ENCODE assay signal across 19 cellular contexts in the genomic region with DNA sequence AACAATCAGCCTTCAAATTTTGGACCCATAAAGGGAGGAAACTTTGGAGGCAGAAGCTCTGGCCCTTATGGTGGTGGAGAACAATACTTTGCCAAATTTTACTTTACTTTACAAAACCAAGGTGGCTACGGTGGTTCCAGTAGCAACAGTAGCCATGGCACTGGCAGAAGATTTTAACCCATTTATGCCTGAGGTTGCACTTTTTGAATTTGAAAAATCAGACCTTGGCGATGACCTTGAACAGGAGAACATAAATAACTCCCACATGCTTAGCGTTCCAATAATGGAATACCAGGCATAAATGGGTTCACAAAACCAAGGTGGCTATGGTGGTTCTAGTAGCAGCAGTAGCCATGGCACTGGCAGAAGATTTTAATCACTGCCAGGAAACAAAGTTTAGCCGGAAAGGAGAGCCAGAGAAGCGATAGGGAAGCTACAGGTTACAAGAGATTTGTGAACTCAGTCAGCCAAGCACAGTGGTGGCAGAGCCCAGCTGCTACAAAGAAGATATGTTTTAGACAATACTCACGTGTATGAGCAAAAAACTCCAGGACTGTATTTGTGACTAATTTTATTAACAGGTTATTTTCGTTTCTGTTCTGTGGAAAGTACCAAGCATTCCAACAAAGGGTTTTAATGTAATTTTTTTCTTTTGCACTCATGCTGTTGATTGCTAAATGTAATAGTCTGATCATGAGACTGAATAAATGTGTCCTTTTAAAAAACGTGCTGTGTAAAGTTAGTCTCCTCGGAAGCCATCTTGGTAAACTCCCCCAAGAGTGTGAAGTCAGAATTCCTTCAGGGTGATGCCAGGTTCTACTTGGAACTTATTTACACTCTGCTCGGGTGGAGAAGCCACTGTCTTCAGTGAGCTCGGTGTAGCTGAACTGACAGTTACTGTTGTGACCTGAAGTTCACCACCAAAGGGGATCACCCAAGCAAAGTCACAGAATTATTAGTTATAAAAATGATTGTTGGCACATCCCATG. TPM values are rescaled to one million over a fixed set of nuclear protein-coding genes. Genes with fewer than 3 reads are reported as not detected.
DNase-seq lines count a peak whose midpoint lies in the region; ATAC-seq lines count a peak whose summit lies in the region.
"Had no signal": no experiment of that assay in that cellular context is flagged by ENCODE, and none has a peak within 500 bp of the region (broad histone marks: within the 10 kb centered on the region; RNA-seq: fewer than 3 reads in every experiment).

No MANE protein-coding gene starts in this region.

- peaks cover 0 to 48% (median 41%) of the 10 kb centered on the region in 4 donors for H3K4me1 Mint-ChIP-seq in CD4-positive, alpha-beta memory T cell

- DNase-seq in CD4-positive, alpha-beta memory T cell, result no peak
- DNase-seq in hepatic stellate cell (ENCODE audit: low spot score) (no peak), OCI-M2 (lab: John Stamatoyannopoulos, UW; ENCODE audit: unreplicated experiment) (no peak), SK-N-DZ (ENCODE audit: low spot score) (no peak), DMS53 treated with DMSO at 0.1 percent for 48 hours (lab: John Stamatoyannopoulos, UW; ENCODE audit: unreplicated experiment) (no peak)
- DNase-seq: activated CD4-positive, alpha-beta T cell treated with anti-CD3 and anti-CD28 coated beads, Interleukin-2, amount 10 ng/mL, durations not matched to agents 7 days and 5 days; activated effector memory CD4-positive, alpha-beta T cell treated with anti-CD3 and anti-CD28 coated beads, Interleukin-2, amount 50 U/mL, for 16 hours; Karpas-422; left ventricle myocardium superior; NCI-H2081; NK-92 treated with Interleukin-12 subunit alpha and Interleukin-12 subunit beta, amount 100 ng/mL, for 24 hours; ovary; stimulated activated CD8-positive, alpha-beta memory T cell treated with anti-CD3 and anti-CD28 coated beads, Interleukin-4, amount 100 ng/mL, for 48 hours had no signal

- no peaks in the 10 kb centered on the region for H3K27me3 Mint-ChIP-seq in CD4-positive, alpha-beta memory T cell
- H3K27me3 Mint-ChIP-seq: activated CD4-positive, alpha-beta T cell treated with anti-CD3 and anti-CD28 coated beads, Interleukin-2, amount 10 ng/mL, durations not matched to agents 7 days and 5 days had no signal

- peak overlapping the region in 3 of 8 donors; percentile 17 to 68 (median 18) for H3K4me3 Mint-ChIP-seq in CD4-positive, alpha-beta memory T cell
- H3K4me3 Mint-ChIP-seq: activated CD4-positive, alpha-beta T cell treated with anti-CD3 and anti-CD28 coated beads, Interleukin-2, amount 10 ng/mL, durations not matched to agents 7 days and 5 days had no signal

- intact Hi-C loops in CD4-positive, alpha-beta memory T cell (cut with micrococcal nuclease), result no loop called here

- CTCF ChIA-PET in CD4-positive, alpha-beta memory T cell (lab: Charles Lee; ENCODE audit: partially characterized antibody), result interaction anchor here (1.2 to 2.8 kb wide), 2 partner anchors 22 to 45 kb away, joined by 4 to 13 read pairs; no protein-coding TSS in a partner anchor

- H3K9me3 Mint-ChIP-seq in CD4-positive, alpha-beta memory T cell, result no peaks in the 10 kb centered on the region
- H3K9me3 Mint-ChIP-seq: activated CD4-positive, alpha-beta T cell treated with anti-CD3 and anti-CD28 coated beads, Interleukin-2, amount 10 ng/mL, durations not matched to agents 7 days and 5 days had no signal

- POLR2A ChIA-PET in CD4-positive, alpha-beta memory T cell (lab: Charles Lee; ENCODE audit: partially characterized antibody), result interaction anchor here (0.7 kb wide), 1 partner anchor 414 kb away, joined by 4 read pairs; no protein-coding TSS in a partner anchor

- no peaks in the 10 kb centered on the region for H3K27me3 ChIP-seq in CD4-positive, alpha-beta memory T cell (ENCODE audit: insufficient read depth, low read length)
- H3K27me3 ChIP-seq: BLaER1 treated with 17β-estradiol and CSF1 and Interleukin-3, amounts not matched to agents 10 nM and 100 nM; hepatocyte; ovary had no signal

- H3K36me3 ChIP-seq in CD4-positive, alpha-beta memory T cell (ENCODE audit: insufficient read depth, low read length), result no peaks in the 10 kb centered on the region
- H3K36me3 ChIP-seq: ovary had no signal

- no peak overlapping the region for H3K4me3 ChIP-seq in CD4-positive, alpha-beta memory T cell (ENCODE audit: low read length in 2 of 2)
- H3K4me3 ChIP-seq: BLaER1 treated with 17β-estradiol and CSF1 and Interleukin-3, amounts not matched to agents 10 nM and 100 nM; hepatocyte; ovary had no signal

- H3K9me3 ChIP-seq in CD4-positive, alpha-beta memory T cell (ENCODE audit: control insufficient read depth in 1 of 2, low read length in 2 of 2), result no peaks in the 10 kb centered on the region
- H3K9me3 ChIP-seq: BLaER1 treated with 17β-estradiol and CSF1 and Interleukin-3, amounts not matched to agents 10 nM and 100 nM; ovary had no signal

- no peak overlapping the region for H3K27ac ChIP-seq in CD4-positive, alpha-beta memory T cell (ENCODE audit: low read depth, low read length)
- H3K27ac ChIP-seq: hepatocyte, ovary had no signal

- ATAC-seq in GM18907 (IDR thresholded peaks at IDR 0.05; ENCODE audit: unreplicated experiment), result peak; percentile 67
- ATAC-seq in HG02678 (IDR thresholded peaks at IDR 0.05; ENCODE audit: unreplicated experiment), result peak; percentile 56
- ATAC-seq in HG03558 (IDR thresholded peaks at IDR 0.05; ENCODE audit: extremely low read depth, unreplicated experiment), result peak; percentile 33
- ATAC-seq: left ventricle myocardium superior had no signal

- H3K27ac Mint-ChIP-seq in CD4-positive, alpha-beta memory T cell, result peak overlapping the region in 4 of 7 donors; percentile 11 to 53 (median 36)
- H3K27ac Mint-ChIP-seq: activated CD4-positive, alpha-beta T cell treated with anti-CD3 and anti-CD28 coated beads, Interleukin-2, amount 10 ng/mL, durations not matched to agents 7 days and 5 days had no signal

- H3K36me3 Mint-ChIP-seq in CD4-positive, alpha-beta memory T cell, result peaks cover 39 to 40% of the 10 kb centered on the region in 2 donors

- H3K4me1 ChIP-seq in CD4-positive, alpha-beta memory T cell (ENCODE audit: insufficient read depth, low read length), result peaks cover 93% of the 10 kb centered on the region

RNA-seq across cellular contexts. Expression of a gene that starts 6.7 kb away (rescaled TPM):
- 10 to 100 TPM; 37.5 to 40.3 TPM for total RNA-seq in CD4-positive, alpha-beta memory T cell
- 10 to 100 TPM; 37.3 to 70.3 TPM for polyA plus RNA-seq in CD4-positive, alpha-beta memory T cell
- polyA plus RNA-seq in SK-N-DZ (2014; cell fraction: cytosol; rRNA removed), result 32.3 and 45.6 TPM in 2 replicates
- polyA plus RNA-seq in SK-N-DZ (2014; cell fraction: nucleus; rRNA removed), result 68.8 and 83.5 TPM in 2 replicates

RNA-seq across cellular contexts. Expression of a gene that starts 27.5 kb away (rescaled TPM):
- not detected for total RNA-seq in CD4-positive, alpha-beta memory T cell
- polyA plus RNA-seq in CD4-positive, alpha-beta memory T cell, result not detected
- 0.06 TPM in 1 of 2 replicates, not detected in the other for polyA plus RNA-seq in SK-N-DZ (2014; cell fraction: cytosol; rRNA removed)
- not detected in 2 replicates for polyA plus RNA-seq in SK-N-DZ (2014; cell fraction: nucleus; rRNA removed)
- total RNA-seq: activated CD4-positive, alpha-beta T cell treated with anti-CD3 and anti-CD28 coated beads, Interleukin-2, amount 10 ng/mL, durations not matched to agents 7 days and 5 days; epithelial cell of proximal tubule; left ventricle myocardium superior had no signal

RNA-seq across cellular contexts. Expression of a gene that starts 47.1 kb away (rescaled TPM):
- 10 to 100 TPM; 33.1 to 34.7 TPM for total RNA-seq in CD4-positive, alpha-beta memory T cell
- 10 to 100 TPM; 57.2 to 85.0 TPM for polyA plus RNA-seq in CD4-positive, alpha-beta memory T cell
- 46.2 and 47.9 TPM in 2 replicates for polyA plus RNA-seq in SK-N-DZ (2014; cell fraction: cytosol; rRNA removed)
- 29.2 and 37.4 TPM in 2 replicates for polyA plus RNA-seq in SK-N-DZ (2014; cell fraction: nucleus; rRNA removed)
